In the genomic region with DNA sequence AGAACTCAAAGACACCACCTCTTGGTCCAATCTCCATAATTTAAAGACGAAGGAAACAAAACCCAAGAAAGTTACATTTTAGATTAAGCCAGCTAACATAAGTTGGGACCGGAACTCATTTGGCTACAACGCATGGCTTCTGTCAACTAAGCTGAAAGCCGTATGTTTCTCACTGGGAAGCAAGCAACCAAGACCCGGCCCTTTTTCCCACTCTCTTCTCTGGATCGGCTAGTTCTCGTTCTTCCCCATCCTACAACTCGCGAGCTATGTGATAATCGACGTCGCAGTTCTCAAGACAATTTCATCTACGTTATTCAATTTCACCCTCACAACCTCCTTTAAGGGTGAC, we compare ENCODE assay signal across 8 cellular contexts. TPM values are rescaled to one million over a fixed set of nuclear protein-coding genes. Genes with fewer than 3 reads are reported as not detected.
DNase-seq lines count a peak whose midpoint lies in the region; ATAC-seq, FAIRE-seq and TF ChIP-seq lines count a peak whose summit lies in the region.

No MANE protein-coding gene starts in this region.

- H3K27ac ChIP-seq in SJCRH30 (peak overlapping the region; percentile 86), esophagus squamous epithelium (peak overlapping the region; percentile 85 to 96 (median 90)), neuronal stem cell (replicated peaks; ENCODE audit: low read length) (no peak overlapping the region)

- H4K91ac ChIP-seq in neuronal stem cell (ENCODE audit: low read depth, low read length, poor library complexity): no peak overlapping the region

- intact Hi-C loops in esophagus squamous epithelium (cut with DNase I): no loop called here

- no peak overlapping the region for H2AK5ac ChIP-seq in neuronal stem cell (ENCODE audit: low read depth, low read length)

- no peak overlapping the region for H2BK12ac ChIP-seq in neuronal stem cell (ENCODE audit: low read length)

- no peak overlapping the region for H3K4ac ChIP-seq in neuronal stem cell (ENCODE audit: low read length)

- H4K8ac ChIP-seq in neuronal stem cell (ENCODE audit: low read depth, low read length): no peak overlapping the region

- no peak overlapping the region for H2BK120ac ChIP-seq in neuronal stem cell (ENCODE audit: low read depth, low read length)

- H3K14ac ChIP-seq in neuronal stem cell (ENCODE audit: low read length): no peak overlapping the region

- peaks cover 3% of the 10 kb centered on the region for H3K4me1 ChIP-seq in SJCRH30
- H3K4me1 ChIP-seq in esophagus squamous epithelium: peaks cover 10 to 60% (median 20%) of the 10 kb centered on the region in 3 donors
- H3K4me1 ChIP-seq in neuronal stem cell (ENCODE audit: control insufficient read depth in 2 of 2, insufficient read depth in 1 of 2, low read depth in 1 of 2, low read length in 2 of 2): peaks cover 4 to 10% of the 10 kb centered on the region in 2 donors

- FAIRE-seq in urothelium cell line (lab: Jason Lieb, UNC): no peak

- H2AFZ ChIP-seq in neuronal stem cell (ENCODE audit: low read length): peak overlapping the region; percentile 86

- peak overlapping the region; percentile 99 for H3K9ac ChIP-seq in neuronal stem cell (ENCODE audit: low read depth, low read length, poor library complexity)

- POLR2A ChIA-PET in AG04449 (lab: Yijun Ruan, JAX): interaction anchor here (1.2 to 2.2 kb wide), 2 partner anchors 48 to 227 kb away, joined by 11 to 12 read pairs; a partner anchor contains a TSS

- H2BK5ac ChIP-seq in neuronal stem cell (ENCODE audit: low read length): peak overlapping the region; percentile 49

- H3K36me3 ChIP-seq in SJCRH30 (peaks cover 33% of the 10 kb centered on the region), esophagus squamous epithelium (peaks cover 0 to 29% (median 9%) of the 10 kb centered on the region in 3 donors), neuronal stem cell (replicated peaks in 1 of 2; ENCODE audit: control insufficient read depth in 2 of 2, insufficient read depth in 2 of 2, low read length in 2 of 2) (peaks cover 0 to 38% of the 10 kb centered on the region in 2 donors)

- TF ChIP-seq POLR2A in esophagus squamous epithelium (IDR thresholded peaks at IDR 0.05): no peak

- H3K9me3 ChIP-seq in SJCRH30 (replicated peaks) (no peaks in the 10 kb centered on the region), esophagus squamous epithelium (no peaks in the 10 kb centered on the region), neuronal stem cell (replicated peaks in 1 of 2; ENCODE audit: control insufficient read depth in 2 of 2, insufficient read depth in 1 of 2, low read depth in 1 of 2, low read length in 2 of 2) (no peaks in the 10 kb centered on the region)

- peaks cover 3% of the 10 kb centered on the region for H3K79me1 ChIP-seq in neuronal stem cell (ENCODE audit: low read depth, low read length)

- CTCF ChIA-PET in AG04449 (lab: Yijun Ruan, JAX): interaction anchor here (1.1 kb wide), 1 partner anchor 14 kb away, joined by 3 read pairs; no protein-coding TSS in a partner anchor

- peak; percentile 1 for ATAC-seq in GM19455 (IDR thresholded peaks at IDR 0.05; ENCODE audit: unreplicated experiment)
- no peak for ATAC-seq in HG02678 (IDR thresholded peaks at IDR 0.05; ENCODE audit: unreplicated experiment)
- no peak for ATAC-seq in esophagus mucosa

- peak overlapping the region; percentile 98 for H3K4me3 ChIP-seq in AG04449 (ENCODE audit: low read depth, low read length)
- H3K4me3 ChIP-seq in SJCRH30: peak overlapping the region; percentile 92
- peak overlapping the region; percentile 71 to 98 (median 90) for H3K4me3 ChIP-seq in esophagus squamous epithelium
- peak overlapping the region; percentile 75 to 95 for H3K4me3 ChIP-seq in neuronal stem cell (ENCODE audit: low read length in 2 of 2)

- H3K27me3 ChIP-seq in SJCRH30 (no peaks in the 10 kb centered on the region), esophagus squamous epithelium (no peaks in the 10 kb centered on the region), neuronal stem cell (ENCODE audit: control insufficient read depth in 3 of 3, insufficient read depth in 3 of 3, low read depth in 1 of 3, low read length in 3 of 3) (no peaks in the 10 kb centered on the region)

- H3K4me2 ChIP-seq in neuronal stem cell (ENCODE audit: insufficient read depth, low read length, poor library complexity, severe bottlenecking): peak overlapping the region; percentile 52

- no peak overlapping the region for H3K23ac ChIP-seq in neuronal stem cell (ENCODE audit: low read depth, low read length, poor library complexity)

- TF ChIP-seq CTCF in AG04449 (IDR thresholded peaks at IDR 0.05; ENCODE audit: insufficient read depth, low read length, missing control alignments): no peak
- TF ChIP-seq CTCF in esophagus squamous epithelium (IDR thresholded peaks at IDR 0.05): no peak

- H3K18ac ChIP-seq in neuronal stem cell (ENCODE audit: low read length): no peak overlapping the region

- WGBS in esophagus squamous epithelium, 2 donors: 0% methylated on average over 13 of the region's 13 CpGs
- WGBS in neuronal stem cell (ENCODE audit: extremely low coverage in 2 of 2, insufficient read length in 2 of 2, insufficient replicate concordance in 1 of 2), 2 donors: no CpG with 5 or more reads among the region's 13 CpGs

- H2BK15ac ChIP-seq in neuronal stem cell (ENCODE audit: low read length): no peak overlapping the region

- DNase-seq in AG04449 (ENCODE audit: low read depth, low spot score) (no peak), SJCRH30 (peak in 1 of 2 experiments; percentile 41), esophagus squamous epithelium (lab: John Stamatoyannopoulos, UW) (no peak), neuronal stem cell (ENCODE audit: low spot score) (no peak), urothelium cell line (ENCODE audit: low spot score) (no peak)

RNA-seq across cellular contexts. Expression of a gene that starts 0.6 kb away (rescaled TPM):
- total RNA-seq in SJCRH30 (2014; rRNA removed; shearing (Covaris generic)): 438 and 460 TPM in 2 replicates
- total RNA-seq in esophagus squamous epithelium: 100 to 1,000 TPM in 3 of 4 donors, 10 to 100 TPM in 1; 69.5 to 170 (median 133) TPM
- polyA plus RNA-seq in neuronal stem cell (2013, experiment 1 of 2): 277 TPM
- polyA plus RNA-seq in neuronal stem cell (2013, experiment 2 of 2): 277 TPM
- 105 TPM for total RNA-seq in esophagus mucosa

RNA-seq across cellular contexts. Expression of a gene that starts 48.4 kb away (rescaled TPM):
- 55.2 and 61.6 TPM in 2 replicates for total RNA-seq in SJCRH30 (2014; rRNA removed; shearing (Covaris generic))
- total RNA-seq in esophagus squamous epithelium (10 to 100 TPM; 14.9 to 44.3 (median 27.9) TPM), esophagus mucosa (21.7 TPM)
- polyA plus RNA-seq in neuronal stem cell (2013, experiment 1 of 2): 26.9 TPM
- polyA plus RNA-seq in neuronal stem cell (2013, experiment 2 of 2): 27.3 TPM

RNA-seq across cellular contexts. Expression of a gene that starts 53.7 kb away (rescaled TPM):
- 12.1 and 14.2 TPM in 2 replicates for total RNA-seq in SJCRH30 (2014; rRNA removed; shearing (Covaris generic))
- total RNA-seq in esophagus squamous epithelium (10 to 100 TPM in 2 of 4 donors, 1 to 10 TPM in 2; 5.8 to 12.6 (median 9.0) TPM), esophagus mucosa (14.4 TPM)
- 4.1 TPM for polyA plus RNA-seq in neuronal stem cell (2013, experiment 1 of 2)
- polyA plus RNA-seq in neuronal stem cell (2013, experiment 2 of 2): 4.3 TPM

RNA-seq across cellular contexts. Expression of a gene that starts 57.6 kb away (rescaled TPM):
- 20.2 and 24.0 TPM in 2 replicates for total RNA-seq in SJCRH30 (2014; rRNA removed; shearing (Covaris generic))
- total RNA-seq in esophagus squamous epithelium (1 to 10 TPM; 1.7 to 7.8 (median 6.9) TPM), esophagus mucosa (3.1 TPM)
- polyA plus RNA-seq in neuronal stem cell (2013, experiment 1 of 2): 0.07 TPM
- not detected for polyA plus RNA-seq in neuronal stem cell (2013, experiment 2 of 2)
